ENCODE assay signal across 12 cellular contexts in genomic region chr22:23113067-23113846, GRCh38. TPM values are rescaled to one million over a fixed set of nuclear protein-coding genes. Genes with fewer than 3 reads are reported as not detected.
DNase-seq lines count a peak whose midpoint lies in the region; ATAC-seq and TF ChIP-seq lines count a peak whose summit lies in the region.
"Had no signal": no experiment of that assay in that cellular context is flagged by ENCODE, and none has a peak within 500 bp of the region (broad histone marks: within the 10 kb centered on the region; RNA-seq: fewer than 3 reads in every experiment).

No MANE protein-coding gene starts in this region.

- H3K27me3 Mint-ChIP-seq in type B pancreatic cell, result no peaks in the 10 kb centered on the region
- H3K27me3 Mint-ChIP-seq: memory B cell had no signal

- H3K27ac ChIP-seq in upper lobe of right lung, result no peak overlapping the region

- ATAC-seq in upper lobe of right lung, result no peak
- ATAC-seq: WTC11 had no signal

- H3K36me3 Mint-ChIP-seq in type B pancreatic cell, result no peaks in the 10 kb centered on the region
- H3K36me3 Mint-ChIP-seq: memory B cell, WTC11 had no signal

- no peak for TF ChIP-seq CTCF in fibroblast of mammary gland (conservative IDR thresholded peaks at IDR 0.05; ENCODE audit: control insufficient read depth, insufficient read depth, low read depth, low read length)
- TF ChIP-seq CTCF in type B pancreatic cell (conservative IDR thresholded peaks at IDR 0.05), result no peak
- TF ChIP-seq CTCF in upper lobe of right lung (IDR thresholded peaks at IDR 0.05), result no peak

- peak; percentile 17 for DNase-seq in EL
- DNase-seq in NCI-H446 (lab: John Stamatoyannopoulos, UW), result peak; percentile 22 to 88
- DNase-seq in fibroblast of mammary gland (ENCODE audit: low read depth), result peak; percentile 35
- DNase-seq in pons (ENCODE audit: low spot score), result peak; percentile 84
- no peak for DNase-seq in type B pancreatic cell (ENCODE audit: extremely low spot score, unreplicated experiment)
- DNase-seq in upper lobe of right lung, result no peak
- DNase-seq in mucosa of gallbladder (ENCODE audit: low spot score), result no peak
- DNase-seq: activated naive CD4-positive, alpha-beta T cell treated with anti-CD3 and anti-CD28 coated beads for 36 hours; stimulated activated CD4-positive, alpha-beta T cell treated with anti-CD3 and anti-CD28 coated beads, Interleukin-15, amount 100 ng/mL, for 24 hours had no signal

- H3K4me1 Mint-ChIP-seq in type B pancreatic cell (ENCODE audit: unreplicated experiment), result peaks cover 4% of the 10 kb centered on the region

- no peak overlapping the region for H3K27ac Mint-ChIP-seq in type B pancreatic cell
- H3K27ac Mint-ChIP-seq: activated naive CD4-positive, alpha-beta T cell treated with anti-CD3 and anti-CD28 coated beads for 36 hours; memory B cell; WTC11 had no signal

- H3K9me3 Mint-ChIP-seq in type B pancreatic cell, result no peaks in the 10 kb centered on the region
- H3K9me3 Mint-ChIP-seq: activated naive CD4-positive, alpha-beta T cell treated with anti-CD3 and anti-CD28 coated beads for 36 hours; memory B cell; WTC11 had no signal

- H3K9me3 ChIP-seq in upper lobe of right lung, result no peaks in the 10 kb centered on the region

- intact Hi-C loops in upper lobe of right lung (cut with DNase I), result no loop called here

- no peaks in the 10 kb centered on the region for H3K36me3 ChIP-seq in upper lobe of right lung

- no peaks in the 10 kb centered on the region for H3K4me1 ChIP-seq in upper lobe of right lung

- no peak overlapping the region for H3K4me3 Mint-ChIP-seq in type B pancreatic cell
- H3K4me3 Mint-ChIP-seq: activated naive CD4-positive, alpha-beta T cell treated with anti-CD3 and anti-CD28 coated beads for 36 hours; memory B cell; WTC11 had no signal

- no peaks in the 10 kb centered on the region for H3K27me3 ChIP-seq in upper lobe of right lung

- no peak overlapping the region for H3K4me3 ChIP-seq in fibroblast of mammary gland (ENCODE audit: control insufficient read depth, low read depth, low read length)
- H3K4me3 ChIP-seq in upper lobe of right lung, result no peak overlapping the region

RNA-seq across cellular contexts. Expression of gene RSPH14, which starts 28.5 kb away (rescaled TPM):
- 0.93 and 1.5 TPM in 2 replicates for total RNA-seq in type B pancreatic cell (ENCODE audit: low replicate concordance)
- not detected for total RNA-seq in upper lobe of right lung
- total RNA-seq in mucosa of gallbladder, result 2.9 TPM
- total RNA-seq: endothelial cell of umbilical vein, WTC11 had no signal

RNA-seq across cellular contexts. Expression of gene RAB36, which starts 32.0 kb away (rescaled TPM):
- total RNA-seq in type B pancreatic cell (ENCODE audit: low replicate concordance), result 6.8 and 18.4 TPM in 2 replicates
- total RNA-seq in upper lobe of right lung, result 3.8 TPM
- total RNA-seq in mucosa of gallbladder, result 22.3 TPM
- total RNA-seq: activated naive CD4-positive, alpha-beta T cell treated with anti-CD3 and anti-CD28 coated beads for 36 hours had no signal

RNA-seq across cellular contexts. Expression of gene GNAZ, which starts 42.9 kb away (rescaled TPM):
- total RNA-seq in type B pancreatic cell (ENCODE audit: low replicate concordance), result 8.7 and 14.4 TPM in 2 replicates
- 3.0 TPM for total RNA-seq in upper lobe of right lung
- 119 TPM for total RNA-seq in mucosa of gallbladder

Comparison
In these comparisons a context has a peak if more than half of its experiments do, and no peak if none do; other contexts are left out.
1. DNase-seq: peak in EL (single experiment), NCI-H446 (2 of 2), fibroblast of mammary gland (single experiment) and pons (single experiment); none in type B pancreatic cell (single experiment), upper lobe of right lung (single experiment) and mucosa of gallbladder (single experiment).